Comparison of ENCODE assay signal across 2 cellular contexts in the genomic region with DNA sequence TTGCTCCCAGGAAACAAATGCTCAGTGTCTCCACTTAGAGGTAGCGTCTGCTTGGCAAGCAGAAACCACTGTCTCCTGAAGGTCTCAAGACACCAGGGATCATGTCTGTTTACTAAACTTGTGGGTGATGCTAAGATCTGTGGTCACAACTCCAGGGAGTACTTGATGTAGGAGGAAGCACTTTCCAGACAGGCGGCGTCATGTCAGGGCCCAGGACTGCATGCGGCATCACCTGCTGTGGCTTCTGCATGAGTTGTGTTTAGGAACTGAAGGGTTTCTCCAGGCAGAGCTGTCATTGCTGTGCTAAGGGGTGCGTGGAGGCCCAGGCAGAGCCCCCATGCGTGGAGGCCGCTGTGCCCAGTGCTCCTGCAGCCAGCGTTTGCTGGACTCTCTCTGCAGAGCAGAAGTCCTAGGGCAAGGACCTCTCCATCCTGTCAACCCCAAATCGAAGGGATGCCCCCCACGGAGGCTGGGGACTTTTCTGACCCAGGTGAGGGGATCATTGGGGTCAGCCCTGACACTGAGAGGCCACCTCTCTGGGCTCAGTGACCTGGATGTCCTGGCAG.
TF ChIP-seq lines count a peak whose summit lies in the region.

No MANE protein-coding gene starts in this region.

TF ChIP-seq in GM23338, 12 proteins besides CTCF, POLR2A, EP300 and RAD21:
- TF ChIP-seq EZH2 (IDR thresholded peaks at IDR 0.05; ENCODE audit: low read depth, unreplicated experiment), result no peak
- TF ChIP-seq ZNF331 (CRISPR knock-in tag; IDR thresholded peaks at IDR 0.05; ENCODE audit: low read depth), result no peak
- TF ChIP-seq JUNB (IDR thresholded peaks at IDR 0.05; ENCODE audit: unreplicated experiment), result no peak
TF ChIP-seq in GM23338: peak in this region for 0.

TF ChIP-seq in H1, 55 proteins besides CTCF, POLR2A, EP300 and RAD21:
- TF ChIP-seq JUN (IDR thresholded peaks at IDR 0.05; ENCODE audit: low read depth, low read length), result no peak
- no peak for TF ChIP-seq CTBP2 (IDR thresholded peaks at IDR 0.05; ENCODE audit: borderline replicate concordance, insufficient read depth, insufficient read length, low read length)
- no peak for TF ChIP-seq TAF1 (IDR thresholded peaks at IDR 0.05; ENCODE audit: low read depth, low read length)
- no peak for TF ChIP-seq EZH2 (IDR thresholded peaks at IDR 0.05; ENCODE audit: low read depth, low read length, severe bottlenecking)
- TF ChIP-seq BACH1 (IDR thresholded peaks at IDR 0.05; ENCODE audit: low read length), result no peak
- TF ChIP-seq SIN3A (conservative IDR thresholded peaks at IDR 0.05 in 1 of 2, IDR thresholded peaks at IDR 0.05 in 1 of 2; ENCODE audit: low read depth in 1 of 2, low read length in 2 of 2), result no peak
- no peak for TF ChIP-seq ZNF274 (IDR thresholded peaks at IDR 0.05; ENCODE audit: borderline replicate concordance, extremely low read depth, low read length)
- no peak for TF ChIP-seq TBP (IDR thresholded peaks at IDR 0.05; ENCODE audit: low read depth, low read length)
- TF ChIP-seq, protein P1, sequence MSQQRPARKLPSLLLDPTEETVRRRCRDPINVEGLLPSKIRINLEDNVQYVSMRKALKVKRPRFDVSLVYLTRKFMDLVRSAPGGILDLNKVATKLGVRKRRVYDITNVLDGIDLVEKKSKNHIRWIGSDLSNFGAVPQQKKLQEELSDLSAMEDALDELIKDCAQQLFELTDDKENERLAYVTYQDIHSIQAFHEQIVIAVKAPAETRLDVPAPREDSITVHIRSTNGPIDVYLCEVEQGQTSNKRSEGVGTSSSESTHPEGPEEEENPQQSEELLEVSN (IDR thresholded peaks at IDR 0.05), result no peak
- no peak for TF ChIP-seq CBX5 (IDR thresholded peaks at IDR 0.05; ENCODE audit: low read depth, low read length)
- TF ChIP-seq FOSL1 (IDR thresholded peaks at IDR 0.05; ENCODE audit: insufficient read depth, low read depth, low read length), result no peak
- TF ChIP-seq SP2 (IDR thresholded peaks at IDR 0.05; ENCODE audit: low read length), result no peak
- TF ChIP-seq POLR2AphosphoS5 (IDR thresholded peaks at IDR 0.05; ENCODE audit: low read depth, low read length), result no peak
- no peak for TF ChIP-seq PHF8 (conservative IDR thresholded peaks at IDR 0.05; ENCODE audit: low read depth, low read length)
- TF ChIP-seq RNF2 (IDR thresholded peaks at IDR 0.05; ENCODE audit: borderline replicate concordance, low read depth, low read length, missing control alignments, poor library complexity, severe bottlenecking), result no peak
- TF ChIP-seq SRF (IDR thresholded peaks at IDR 0.05; ENCODE audit: low read depth, low read length), result no peak
- TF ChIP-seq, protein P2, sequence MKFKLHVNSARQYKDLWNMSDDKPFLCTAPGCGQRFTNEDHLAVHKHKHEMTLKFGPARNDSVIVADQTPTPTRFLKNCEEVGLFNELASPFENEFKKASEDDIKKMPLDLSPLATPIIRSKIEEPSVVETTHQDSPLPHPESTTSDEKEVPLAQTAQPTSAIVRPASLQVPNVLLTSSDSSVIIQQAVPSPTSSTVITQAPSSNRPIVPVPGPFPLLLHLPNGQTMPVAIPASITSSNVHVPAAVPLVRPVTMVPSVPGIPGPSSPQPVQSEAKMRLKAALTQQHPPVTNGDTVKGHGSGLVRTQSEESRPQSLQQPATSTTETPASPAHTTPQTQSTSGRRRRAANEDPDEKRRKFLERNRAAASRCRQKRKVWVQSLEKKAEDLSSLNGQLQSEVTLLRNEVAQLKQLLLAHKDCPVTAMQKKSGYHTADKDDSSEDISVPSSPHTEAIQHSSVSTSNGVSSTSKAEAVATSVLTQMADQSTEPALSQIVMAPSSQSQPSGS (IDR thresholded peaks at IDR 0.05; ENCODE audit: low read length), result no peak
- no peak for TF ChIP-seq TAF7 (optimal IDR thresholded peaks at IDR 0.05; ENCODE audit: borderline replicate concordance, low read depth, low read length)
- TF ChIP-seq, protein P3, sequence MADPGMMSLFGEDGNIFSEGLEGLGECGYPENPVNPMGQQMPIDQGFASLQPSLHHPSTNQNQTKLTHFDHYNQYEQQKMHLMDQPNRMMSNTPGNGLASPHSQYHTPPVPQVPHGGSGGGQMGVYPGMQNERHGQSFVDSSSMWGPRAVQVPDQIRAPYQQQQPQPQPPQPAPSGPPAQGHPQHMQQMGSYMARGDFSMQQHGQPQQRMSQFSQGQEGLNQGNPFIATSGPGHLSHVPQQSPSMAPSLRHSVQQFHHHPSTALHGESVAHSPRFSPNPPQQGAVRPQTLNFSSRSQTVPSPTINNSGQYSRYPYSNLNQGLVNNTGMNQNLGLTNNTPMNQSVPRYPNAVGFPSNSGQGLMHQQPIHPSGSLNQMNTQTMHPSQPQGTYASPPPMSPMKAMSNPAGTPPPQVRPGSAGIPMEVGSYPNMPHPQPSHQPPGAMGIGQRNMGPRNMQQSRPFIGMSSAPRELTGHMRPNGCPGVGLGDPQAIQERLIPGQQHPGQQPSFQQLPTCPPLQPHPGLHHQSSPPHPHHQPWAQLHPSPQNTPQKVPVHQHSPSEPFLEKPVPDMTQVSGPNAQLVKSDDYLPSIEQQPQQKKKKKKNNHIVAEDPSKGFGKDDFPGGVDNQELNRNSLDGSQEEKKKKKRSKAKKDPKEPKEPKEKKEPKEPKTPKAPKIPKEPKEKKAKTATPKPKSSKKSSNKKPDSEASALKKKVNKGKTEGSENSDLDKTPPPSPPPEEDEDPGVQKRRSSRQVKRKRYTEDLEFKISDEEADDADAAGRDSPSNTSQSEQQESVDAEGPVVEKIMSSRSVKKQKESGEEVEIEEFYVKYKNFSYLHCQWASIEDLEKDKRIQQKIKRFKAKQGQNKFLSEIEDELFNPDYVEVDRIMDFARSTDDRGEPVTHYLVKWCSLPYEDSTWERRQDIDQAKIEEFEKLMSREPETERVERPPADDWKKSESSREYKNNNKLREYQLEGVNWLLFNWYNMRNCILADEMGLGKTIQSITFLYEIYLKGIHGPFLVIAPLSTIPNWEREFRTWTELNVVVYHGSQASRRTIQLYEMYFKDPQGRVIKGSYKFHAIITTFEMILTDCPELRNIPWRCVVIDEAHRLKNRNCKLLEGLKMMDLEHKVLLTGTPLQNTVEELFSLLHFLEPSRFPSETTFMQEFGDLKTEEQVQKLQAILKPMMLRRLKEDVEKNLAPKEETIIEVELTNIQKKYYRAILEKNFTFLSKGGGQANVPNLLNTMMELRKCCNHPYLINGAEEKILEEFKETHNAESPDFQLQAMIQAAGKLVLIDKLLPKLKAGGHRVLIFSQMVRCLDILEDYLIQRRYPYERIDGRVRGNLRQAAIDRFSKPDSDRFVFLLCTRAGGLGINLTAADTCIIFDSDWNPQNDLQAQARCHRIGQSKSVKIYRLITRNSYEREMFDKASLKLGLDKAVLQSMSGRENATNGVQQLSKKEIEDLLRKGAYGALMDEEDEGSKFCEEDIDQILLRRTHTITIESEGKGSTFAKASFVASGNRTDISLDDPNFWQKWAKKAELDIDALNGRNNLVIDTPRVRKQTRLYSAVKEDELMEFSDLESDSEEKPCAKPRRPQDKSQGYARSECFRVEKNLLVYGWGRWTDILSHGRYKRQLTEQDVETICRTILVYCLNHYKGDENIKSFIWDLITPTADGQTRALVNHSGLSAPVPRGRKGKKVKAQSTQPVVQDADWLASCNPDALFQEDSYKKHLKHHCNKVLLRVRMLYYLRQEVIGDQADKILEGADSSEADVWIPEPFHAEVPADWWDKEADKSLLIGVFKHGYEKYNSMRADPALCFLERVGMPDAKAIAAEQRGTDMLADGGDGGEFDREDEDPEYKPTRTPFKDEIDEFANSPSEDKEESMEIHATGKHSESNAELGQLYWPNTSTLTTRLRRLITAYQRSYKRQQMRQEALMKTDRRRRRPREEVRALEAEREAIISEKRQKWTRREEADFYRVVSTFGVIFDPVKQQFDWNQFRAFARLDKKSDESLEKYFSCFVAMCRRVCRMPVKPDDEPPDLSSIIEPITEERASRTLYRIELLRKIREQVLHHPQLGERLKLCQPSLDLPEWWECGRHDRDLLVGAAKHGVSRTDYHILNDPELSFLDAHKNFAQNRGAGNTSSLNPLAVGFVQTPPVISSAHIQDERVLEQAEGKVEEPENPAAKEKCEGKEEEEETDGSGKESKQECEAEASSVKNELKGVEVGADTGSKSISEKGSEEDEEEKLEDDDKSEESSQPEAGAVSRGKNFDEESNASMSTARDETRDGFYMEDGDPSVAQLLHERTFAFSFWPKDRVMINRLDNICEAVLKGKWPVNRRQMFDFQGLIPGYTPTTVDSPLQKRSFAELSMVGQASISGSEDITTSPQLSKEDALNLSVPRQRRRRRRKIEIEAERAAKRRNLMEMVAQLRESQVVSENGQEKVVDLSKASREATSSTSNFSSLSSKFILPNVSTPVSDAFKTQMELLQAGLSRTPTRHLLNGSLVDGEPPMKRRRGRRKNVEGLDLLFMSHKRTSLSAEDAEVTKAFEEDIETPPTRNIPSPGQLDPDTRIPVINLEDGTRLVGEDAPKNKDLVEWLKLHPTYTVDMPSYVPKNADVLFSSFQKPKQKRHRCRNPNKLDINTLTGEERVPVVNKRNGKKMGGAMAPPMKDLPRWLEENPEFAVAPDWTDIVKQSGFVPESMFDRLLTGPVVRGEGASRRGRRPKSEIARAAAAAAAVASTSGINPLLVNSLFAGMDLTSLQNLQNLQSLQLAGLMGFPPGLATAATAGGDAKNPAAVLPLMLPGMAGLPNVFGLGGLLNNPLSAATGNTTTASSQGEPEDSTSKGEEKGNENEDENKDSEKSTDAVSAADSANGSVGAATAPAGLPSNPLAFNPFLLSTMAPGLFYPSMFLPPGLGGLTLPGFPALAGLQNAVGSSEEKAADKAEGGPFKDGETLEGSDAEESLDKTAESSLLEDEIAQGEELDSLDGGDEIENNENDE (IDR thresholded peaks at IDR 0.05; ENCODE audit: insufficient replicate concordance, low read length), result no peak
- no peak for TF ChIP-seq CHD1 (IDR thresholded peaks at IDR 0.05; ENCODE audit: low read depth, low read length)
